8 cellular contexts compared by ENCODE assay signal in genomic region chr19:45505996-45506245, GRCh38.
DNase-seq lines count a peak whose midpoint lies in the region; ATAC-seq lines count a peak whose summit lies in the region.

No MANE protein-coding gene starts in this region.

- peaks cover 2% of the 10 kb centered on the region for H3K36me3 Mint-ChIP-seq in activated naive CD8-positive, alpha-beta T cell

- no peak for DNase-seq in stimulated activated naive CD8-positive, alpha-beta T cell treated with anti-CD3 and anti-CD28 coated beads, Interleukin-15, amount 100 ng/mL, for 72 hours
- DNase-seq in NCI-H345 treated with DMSO at 0.1 percent for 48 hours (lab: John Stamatoyannopoulos, UW; ENCODE audit: unreplicated experiment) (no peak), SW 1271 (lab: John Stamatoyannopoulos, UW) (no peak)
- DNase-seq in activated CD4-positive, CD25-positive, alpha-beta regulatory T cell (lab: John Stamatoyannopoulos, UW) = no peak

- H3K9me3 Mint-ChIP-seq in activated naive CD8-positive, alpha-beta T cell (ENCODE audit: low read depth) = no peaks in the 10 kb centered on the region
- no peaks in the 10 kb centered on the region for H3K9me3 Mint-ChIP-seq in stimulated activated naive CD8-positive, alpha-beta T cell treated with anti-CD3 and anti-CD28 coated beads, Interleukin-15, amount 100 ng/mL, for 72 hours

- H3K27me3 Mint-ChIP-seq in activated naive CD8-positive, alpha-beta T cell = no peaks in the 10 kb centered on the region
- H3K27me3 Mint-ChIP-seq in stimulated activated naive CD8-positive, alpha-beta T cell treated with anti-CD3 and anti-CD28 coated beads, Interleukin-15, amount 100 ng/mL, for 72 hours = no peaks in the 10 kb centered on the region

- peaks cover 21% of the 10 kb centered on the region for H3K4me1 ChIP-seq in HUES48 (ENCODE audit: control insufficient read depth, insufficient read depth, low read length)

- no peaks in the 10 kb centered on the region for H3K27me3 ChIP-seq in HUES48 (ENCODE audit: control insufficient read depth, insufficient read depth, low read length)

- H3K27ac ChIP-seq in HUES48 (ENCODE audit: low read depth, low read length) = peak overlapping the region; percentile 96

- H3K4me3 ChIP-seq in HUES48 (ENCODE audit: low read depth, low read length) = peak overlapping the region; percentile 100
- peak overlapping the region; percentile 98; the same call in 1 of the 2 replicates for H3K4me3 ChIP-seq in iPS-18c (ENCODE audit: insufficient read depth, low read depth, low read length)

- H3K9me3 ChIP-seq in HUES48 (ENCODE audit: control insufficient read depth, insufficient read depth, low read length) (no peaks in the 10 kb centered on the region), iPS-18c (ENCODE audit: control insufficient read depth, insufficient read depth, low read length) (no peaks in the 10 kb centered on the region)

- peaks cover 42% of the 10 kb centered on the region for H3K4me1 Mint-ChIP-seq in activated naive CD8-positive, alpha-beta T cell (ENCODE audit: low read depth)
- peaks cover 36% of the 10 kb centered on the region for H3K4me1 Mint-ChIP-seq in stimulated activated naive CD8-positive, alpha-beta T cell treated with anti-CD3 and anti-CD28 coated beads, Interleukin-15, amount 100 ng/mL, for 72 hours

- H3K27ac Mint-ChIP-seq in activated naive CD8-positive, alpha-beta T cell = peak overlapping the region; percentile 61
- peak overlapping the region; percentile 19 to 90 for H3K27ac Mint-ChIP-seq in stimulated activated naive CD8-positive, alpha-beta T cell treated with anti-CD3 and anti-CD28 coated beads, Interleukin-15, amount 100 ng/mL, for 72 hours

- no peak overlapping the region for H3K9ac ChIP-seq in HUES48 (ENCODE audit: low read depth, low read length)

- H3K4me3 Mint-ChIP-seq in activated naive CD8-positive, alpha-beta T cell = peak overlapping the region; percentile 78
- peak overlapping the region; percentile 77 to 94 for H3K4me3 Mint-ChIP-seq in stimulated activated naive CD8-positive, alpha-beta T cell treated with anti-CD3 and anti-CD28 coated beads, Interleukin-15, amount 100 ng/mL, for 72 hours

- H3K36me3 ChIP-seq in HUES48 (ENCODE audit: control insufficient read depth, insufficient read depth, low read length) = peaks cover 5% of the 10 kb centered on the region

- no peak for ATAC-seq in stimulated activated naive CD8-positive, alpha-beta T cell treated with anti-CD3 and anti-CD28 coated beads, Interleukin-15, amount 100 ng/mL, for 72 hours
- ATAC-seq in HG02840 (IDR thresholded peaks at IDR 0.05; ENCODE audit: low FRiP score, unreplicated experiment) = no peak
